In genomic region chr14:90624228-90624627, GRCh38 we compare ENCODE assay signal across 9 cellular contexts.
A peak's percentile ranks its signal among the peaks of the same experiment; 100 is the strongest.
DNase-seq lines count a peak whose midpoint lies in the region; ATAC-seq lines count a peak whose summit lies in the region.
"Had no signal": no experiment of that assay in that cellular context is flagged by ENCODE, and none has a peak within 500 bp of the region (broad histone marks: within the 10 kb centered on the region; RNA-seq: fewer than 3 reads in every experiment).

No MANE protein-coding gene starts in this region.

- no peak overlapping the region for H3K27ac Mint-ChIP-seq in T-helper 17 cell
- H3K27ac Mint-ChIP-seq: memory B cell had no signal

- H3K27ac ChIP-seq in HUES64 (ENCODE audit: low read depth, low read length) (peak overlapping the region; percentile 44), iPS-20b (ENCODE audit: low read length) (no peak overlapping the region), stomach smooth muscle (ENCODE audit: low read length) (peak overlapping the region; percentile 87)
- H3K27ac ChIP-seq: WERI-Rb-1 had no signal

- DNase-seq in astrocyte of the hippocampus (ENCODE audit: low read depth, low spot score) (peak; percentile 59), T-helper 17 cell (no peak), iPS-NIHi7 (ENCODE audit: extremely low spot score) (no peak)
- DNase-seq: WERI-Rb-1 had no signal

- H3K9ac ChIP-seq in HUES64 (ENCODE audit: low read depth, low read length) = peak overlapping the region; percentile 32; the same call in 1 of the 2 replicates
- H3K9ac ChIP-seq in iPS-20b (ENCODE audit: low read depth, low read length) = peak overlapping the region; percentile 29; the same call in 1 of the 2 replicates
- H3K9ac ChIP-seq in stomach smooth muscle (ENCODE audit: low read length in 2 of 2) = peak overlapping the region; percentile 34 to 47

- H3K4me3 Mint-ChIP-seq in T-helper 17 cell = no peak overlapping the region
- H3K4me3 Mint-ChIP-seq: memory B cell had no signal

- H3K4me1 ChIP-seq in HUES64 (ENCODE audit: insufficient read depth, low read length) = peaks cover 13% of the 10 kb centered on the region
- peaks cover 12% of the 10 kb centered on the region; the same call in 1 of the 2 replicates for H3K4me1 ChIP-seq in iPS-20b (ENCODE audit: insufficient read depth, low read length)
- peaks cover 51% of the 10 kb centered on the region for H3K4me1 ChIP-seq in stomach smooth muscle (ENCODE audit: control insufficient read depth, insufficient read depth, low read length)

- H3K27me3 Mint-ChIP-seq in T-helper 17 cell = peaks cover 9% of the 10 kb centered on the region

- WGBS in HUES64 = 97% methylated on average over 8 of the region's 8 CpGs

- no peaks in the 10 kb centered on the region for H3K9me3 ChIP-seq in HUES64 (ENCODE audit: insufficient read depth, low read depth, low read length)
- H3K9me3 ChIP-seq in iPS-20b (ENCODE audit: insufficient read depth, low read depth, low read length) = no peaks in the 10 kb centered on the region
- no peaks in the 10 kb centered on the region for H3K9me3 ChIP-seq in stomach smooth muscle (ENCODE audit: control insufficient read depth in 2 of 2, low read length in 2 of 2)
- H3K9me3 ChIP-seq in T-helper 17 cell (ENCODE audit: control insufficient read depth, low read length, poor library complexity, severe bottlenecking) = no peaks in the 10 kb centered on the region

- H3K4me1 Mint-ChIP-seq in T-helper 17 cell = no peaks in the 10 kb centered on the region
- H3K4me1 Mint-ChIP-seq: memory B cell had no signal

- H3K4me3 ChIP-seq in HUES64 (ENCODE audit: low read length) = no peak overlapping the region
- no peak overlapping the region for H3K4me3 ChIP-seq in iPS-20b (ENCODE audit: low read length)
- no peak overlapping the region for H3K4me3 ChIP-seq in stomach smooth muscle (ENCODE audit: low read length in 2 of 2)

- ATAC-seq in T-helper 17 cell (no peak), GM21360 (IDR thresholded peaks at IDR 0.05; ENCODE audit: unreplicated experiment) (no peak)

- H3K27me3 ChIP-seq in HUES64 (ENCODE audit: insufficient read depth, low read length) = no peaks in the 10 kb centered on the region
- no peaks in the 10 kb centered on the region for H3K27me3 ChIP-seq in iPS-20b (ENCODE audit: insufficient read depth, low read length)
- H3K27me3 ChIP-seq in stomach smooth muscle (ENCODE audit: control insufficient read depth in 1 of 2, insufficient read depth in 2 of 2, low read length in 2 of 2) = no peaks in the 10 kb centered on the region

- no peaks in the 10 kb centered on the region for H3K36me3 Mint-ChIP-seq in T-helper 17 cell (ENCODE audit: low read depth)
- H3K36me3 Mint-ChIP-seq: memory B cell had no signal

- no peaks in the 10 kb centered on the region for H3K36me3 ChIP-seq in HUES64 (ENCODE audit: insufficient read depth, low read length)
- H3K36me3 ChIP-seq in iPS-20b (ENCODE audit: insufficient read depth, low read depth, low read length) = no peaks in the 10 kb centered on the region
- no peaks in the 10 kb centered on the region for H3K36me3 ChIP-seq in stomach smooth muscle (ENCODE audit: control insufficient read depth in 2 of 2, insufficient read depth in 2 of 2, low read length in 2 of 2)
